Comparison of ENCODE assay signal across 24 cellular contexts in genomic region chr2:206970589-206971375, GRCh38. TPM values are rescaled to one million over a fixed set of nuclear protein-coding genes. Genes with fewer than 3 reads are reported as not detected.
DNase-seq lines count a peak whose midpoint lies in the region; ATAC-seq lines count a peak whose summit lies in the region.
"Had no signal": no experiment of that assay in that cellular context is flagged by ENCODE, and none has a peak within 500 bp of the region (broad histone marks: within the 10 kb centered on the region; RNA-seq: fewer than 3 reads in every experiment).

No MANE protein-coding gene starts in this region.

- intact Hi-C loops in Right ventricle myocardium superior (cut with DNase I) = no loop called here
- intact Hi-C loops in left ventricle myocardium superior (cut with micrococcal nuclease) = loop anchor here (10.0 kb wide), 1 partner anchor 176 kb away; no protein-coding TSS in a partner anchor

- DNase-seq in Right ventricle myocardium superior = no peak
- no peak for DNase-seq in left ventricle myocardium superior
- peak; percentile 36 for DNase-seq in NOMO-1 treated with DMSO at 0.1 percent for 48 hours (lab: John Stamatoyannopoulos, UW; ENCODE audit: unreplicated experiment)
- DNase-seq in foreskin melanocyte = peak; percentile 67
- no peak for DNase-seq in kidney tubule cell (ENCODE audit: low spot score)
- no peak for DNase-seq in SKM-1 treated with dmso at 0.1 percent for 144 hours (lab: John Stamatoyannopoulos, UW; ENCODE audit: unreplicated experiment)
- DNase-seq: BE2C, DMS53, GDM1, H7, KG1, NCI-H1694, NCI-H2081 treated with DMSO at 0.1 percent for 48 hours, NCI-H2171 treated with DMSO at 0.1 percent for 48 hours, NCI-H524 treated with DMSO at 0.1 percent for 48 hours, NCI-H82, PC-9, RPMI8226, SHP77 treated with DMSO at 0.1 percent for 48 hours, SK-N-SH, T-cell had no signal

- ATAC-seq in Right ventricle myocardium superior (ENCODE audit: poor library complexity) (peak; percentile 34), left ventricle myocardium superior (no peak), HG03342 (IDR thresholded peaks at IDR 0.05; ENCODE audit: unreplicated experiment) (no peak), HG03025 (IDR thresholded peaks at IDR 0.05; ENCODE audit: low FRiP score, unreplicated experiment) (no peak)
- ATAC-seq: T-cell had no signal

RNA-seq across cellular contexts. Expression of gene CPO, which starts 31.5 kb away (rescaled TPM):
- total RNA-seq in Right ventricle myocardium superior (not detected), left ventricle myocardium superior (0.27 TPM)
- total RNA-seq: A172, PC-9 had no signal

Comparison
In these comparisons a context has a peak if more than half of its experiments do, and no peak if none do; other contexts are left out.
1. DNase-seq: peak in NOMO-1 treated with DMSO at 0.1 percent for 48 hours (single experiment) and foreskin melanocyte (single experiment); none in Right ventricle myocardium superior (single experiment), left ventricle myocardium superior (single experiment), kidney tubule cell (single experiment) and SKM-1 treated with dmso at 0.1 percent for 144 hours (single experiment).